Comparison of ENCODE assay signal across 14 cellular contexts in genomic region chr2:35298493-35298892, GRCh38.
A peak's percentile ranks its signal among the peaks of the same experiment; 100 is the strongest.
DNase-seq lines count a peak whose midpoint lies in the region; ATAC-seq, FAIRE-seq and TF ChIP-seq lines count a peak whose summit lies in the region.
"Had no signal": no experiment of that assay in that cellular context is flagged by ENCODE, and none has a peak within 500 bp of the region (broad histone marks: within the 10 kb centered on the region; RNA-seq: fewer than 3 reads in every experiment).

No MANE protein-coding gene starts in this region.

- FAIRE-seq in bronchial epithelial cell (lab: Jason Lieb, UNC), result no peak

- H3K36me3 ChIP-seq in bronchial epithelial cell (ENCODE audit: control insufficient read depth, insufficient read depth, low read length) (no peaks in the 10 kb centered on the region), kidney epithelial cell (ENCODE audit: control insufficient read depth, insufficient read depth, low read length) (no peaks in the 10 kb centered on the region)

- H3K4me3 ChIP-seq in bronchial epithelial cell (ENCODE audit: low read depth, low read length) (no peak overlapping the region), kidney epithelial cell (ENCODE audit: low read depth, low read length) (no peak overlapping the region)

- H3K27me3 ChIP-seq in bronchial epithelial cell (ENCODE audit: control insufficient read depth, insufficient read depth, low read length) (no peaks in the 10 kb centered on the region), kidney epithelial cell (ENCODE audit: control insufficient read depth, insufficient read depth, low read length) (no peaks in the 10 kb centered on the region)

- TF ChIP-seq CTCF in 22Rv1 (IDR thresholded peaks at IDR 0.05) (no peak), bronchial epithelial cell (IDR thresholded peaks at IDR 0.05; ENCODE audit: insufficient read depth, low read length, severe bottlenecking) (no peak), kidney epithelial cell (IDR thresholded peaks at IDR 0.05; ENCODE audit: insufficient read depth, low read length, poor library complexity, severe bottlenecking) (no peak)

- no peak for ATAC-seq in GM21423 (IDR thresholded peaks at IDR 0.05; ENCODE audit: unreplicated experiment)

- DNase-seq in NCI-H69 (lab: John Stamatoyannopoulos, UW), result peak; percentile 79
- peak; percentile 43 for DNase-seq in bronchial epithelial cell (ENCODE audit: low read depth)
- peak; percentile 73 for DNase-seq in kidney epithelial cell (ENCODE audit: low read depth)
- no peak for DNase-seq in stimulated activated CD4-positive, alpha-beta T cell treated with anti-CD3 and anti-CD28 coated beads, Interleukin-4, amount 100 ng/mL, for 24 hours
- no peak for DNase-seq in central memory CD4-positive, alpha-beta T cell
- no peak for DNase-seq in iPS-NIHi11 (ENCODE audit: low spot score)
- DNase-seq: ACHN; activated naive CD4-positive, alpha-beta T cell treated with anti-CD3 and anti-CD28 coated beads, Interleukin-2, amount 10 ng/mL, durations not matched to agents 7 days and 5 days; COR-L47; NCI-H1048; NCI-H510A; trophoblast cell had no signal

- H3K27ac ChIP-seq in 22Rv1, result peak overlapping the region; percentile 58

Comparison
In these comparisons a context has a peak if more than half of its experiments do, and no peak if none do; other contexts are left out.
1. DNase-seq: peak in NCI-H69 (single experiment), bronchial epithelial cell (single experiment) and kidney epithelial cell (single experiment); none in stimulated activated CD4-positive, alpha-beta T cell treated with anti-CD3 and anti-CD28 coated beads, Interleukin-4, amount 100 ng/mL, for 24 hours (single experiment), central memory CD4-positive, alpha-beta T cell (single experiment) and iPS-NIHi11 (single experiment).